ENCODE assay signal across 7 cellular contexts in genomic region chr5:181203842-181204560, GRCh38. TPM values are rescaled to one million over a fixed set of nuclear protein-coding genes. Genes with fewer than 3 reads are reported as not detected.
DNase-seq lines count a peak whose midpoint lies in the region; ATAC-seq and TF ChIP-seq lines count a peak whose summit lies in the region.
"Had no signal": no experiment of that assay in that cellular context is flagged by ENCODE, and none has a peak within 500 bp of the region (broad histone marks: within the 10 kb centered on the region; RNA-seq: fewer than 3 reads in every experiment).

No MANE protein-coding gene starts in this region.

- peak overlapping the region; percentile 49 to 80 (median 69) for H3K4me3 ChIP-seq in dorsolateral prefrontal cortex
- H3K4me3 ChIP-seq in psoas muscle: peak overlapping the region; percentile 76

- TF ChIP-seq CTCF in dorsolateral prefrontal cortex (IDR thresholded peaks at IDR 0.05 in 54 of 56, conservative IDR thresholded peaks at IDR 0.05 in 2 of 56; ENCODE audit: low read depth in 1 of 56, partially characterized antibody in 56 of 56) (no peak), psoas muscle (IDR thresholded peaks at IDR 0.05) (no peak)

- intact Hi-C loops in dorsolateral prefrontal cortex (cut with DNase I): no loop called here
- intact Hi-C loops in psoas muscle (cut with DNase I): no loop called here

- H3K27me3 ChIP-seq in dorsolateral prefrontal cortex: no peaks in the 10 kb centered on the region
- H3K27me3 ChIP-seq in psoas muscle (ENCODE audit: insufficient read depth in 3 of 3, low read length in 2 of 3): no peaks in the 10 kb centered on the region

- ATAC-seq in psoas muscle (peak in 2 of 4 donors; percentile 2 to 8), GM18505 (IDR thresholded peaks at IDR 0.05; ENCODE audit: unreplicated experiment) (no peak), GM18907 (IDR thresholded peaks at IDR 0.05; ENCODE audit: unreplicated experiment) (no peak)

- H3K4me1 ChIP-seq in psoas muscle: peaks cover 25% of the 10 kb centered on the region

- WGBS in psoas muscle, 3 donors: 1 to 2% (median 2%) methylated on average over 39 to 47 of the region's 47 CpGs

- H3K36me3 ChIP-seq in psoas muscle (ENCODE audit: insufficient read depth in 1 of 2, low read depth in 1 of 2): peaks cover 0 to 21% of the 10 kb centered on the region in 2 donors

- H3K27ac ChIP-seq in dorsolateral prefrontal cortex: peak overlapping the region in 14 of 59 donors; percentile 14 to 76 (median 50)
- peak overlapping the region; percentile 93 for H3K27ac ChIP-seq in psoas muscle

- no peaks in the 10 kb centered on the region for H3K9me3 ChIP-seq in psoas muscle

- TF ChIP-seq POLR2A in GM18505 (IDR thresholded peaks at IDR 0.05; ENCODE audit: borderline replicate concordance, extremely low read depth, insufficient read depth, insufficient read length): no peak

- DNase-seq in HT-29 (ENCODE audit: low spot score) (peak; percentile 17), dorsolateral prefrontal cortex (peak in 2 of 10 donors; percentile 15 to 43), psoas muscle (no peak), NCI-H2107 treated with DMSO at 0.1 percent for 48 hours (lab: John Stamatoyannopoulos, UW; ENCODE audit: unreplicated experiment) (no peak)

RNA-seq across cellular contexts. Expression of gene TRIM7, which starts 1.0 kb away (rescaled TPM):
- total RNA-seq in HT-29 (2014; rRNA removed; shearing (Covaris generic)): 2.9 and 5.5 TPM in 2 replicates
- total RNA-seq in dorsolateral prefrontal cortex (1 to 10 TPM; 1.6 to 8.4 (median 4.0) TPM), psoas muscle (10 to 100 TPM; 18.5 to 42.6 (median 32.4) TPM)
- polyA plus RNA-seq in psoas muscle: 10 to 100 TPM; 10.4 to 37.7 (median 21.2) TPM

RNA-seq across cellular contexts. Expression of gene TRIM41, which starts 19.1 kb away (rescaled TPM):
- total RNA-seq in HT-29 (2014; rRNA removed; shearing (Covaris generic)): 29.9 and 37.9 TPM in 2 replicates
- total RNA-seq in dorsolateral prefrontal cortex: 100 to 1,000 TPM in 1 of 120 experiments, 10 to 100 TPM in 119; 33.1 to 102 (median 48.0) TPM
- total RNA-seq in psoas muscle: 10 to 100 TPM; 26.6 to 33.6 (median 31.5) TPM
- polyA plus RNA-seq in psoas muscle: 10 to 100 TPM; 12.5 to 44.0 (median 17.4) TPM

RNA-seq across cellular contexts. Expression of gene RACK1, which starts 39.7 kb away (rescaled TPM):
- total RNA-seq in HT-29 (2014; rRNA removed; shearing (Covaris generic)): 4,450 and 4,738 TPM in 2 replicates
- total RNA-seq in dorsolateral prefrontal cortex: 100 to 1,000 TPM; 308 to 570 (median 390) TPM
- 1,000 to 10,000 TPM in 1 of 4 donors, 100 to 1,000 TPM in 3; 832 to 1,110 (median 978) TPM for total RNA-seq in psoas muscle
- 1,000 to 10,000 TPM; 1,678 to 3,660 (median 1,849) TPM for polyA plus RNA-seq in psoas muscle

RNA-seq across cellular contexts. Expression of gene OR2V2, which starts 56.6 kb away (rescaled TPM):
- total RNA-seq in HT-29 (2014; rRNA removed; shearing (Covaris generic)): not detected in 2 replicates
- total RNA-seq in dorsolateral prefrontal cortex (under 1 TPM in 1 of 120 experiments, not detected in 119; 0.09 TPM), psoas muscle (not detected)
- polyA plus RNA-seq in psoas muscle: not detected
- total RNA-seq: subcutaneous adipose tissue had no signal

RNA-seq across cellular contexts. Expression of gene TRIM52, which starts 56.9 kb away (rescaled TPM):
- total RNA-seq in HT-29 (2014; rRNA removed; shearing (Covaris generic)): 4.0 and 4.8 TPM in 2 replicates
- total RNA-seq in dorsolateral prefrontal cortex (10 to 100 TPM; 19.8 to 50.9 (median 31.6) TPM), psoas muscle (1 to 10 TPM; 3.0 to 5.8 (median 5.3) TPM)
- 10 to 100 TPM in 1 of 3 donors, 1 to 10 TPM in 2; 1.5 to 17.6 (median 4.8) TPM for polyA plus RNA-seq in psoas muscle
